In the genomic region with DNA sequence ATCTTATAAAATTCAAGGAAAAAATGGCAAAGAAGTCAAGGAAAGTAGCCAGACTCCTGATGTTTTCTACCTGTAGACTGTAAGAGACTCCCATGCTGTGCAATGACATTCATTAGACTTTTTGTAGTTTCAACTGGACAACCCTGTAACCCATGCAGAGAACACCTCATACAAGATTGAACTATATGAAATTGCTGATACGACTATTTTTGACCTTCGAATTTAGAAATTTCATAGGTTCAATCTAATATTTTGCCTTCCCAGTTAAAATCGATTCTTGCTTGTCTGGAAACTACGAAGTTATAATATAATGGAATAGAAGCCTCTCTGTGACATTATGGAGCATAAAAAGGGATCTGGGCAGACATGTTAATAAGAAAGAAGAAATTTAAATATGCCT, we compare ENCODE assay signal across 23 cellular contexts.
"Had no signal": no experiment of that assay in that cellular context is flagged by ENCODE, and none has a peak within 500 bp of the region (broad histone marks: within the 10 kb centered on the region; RNA-seq: fewer than 3 reads in every experiment).

No MANE protein-coding gene starts in this region.

- H3K9me3 ChIP-seq: esophagus muscularis mucosa, gastroesophageal sphincter, lower lobe of right lung, mucosa of descending colon had no signal

- ATAC-seq: foreskin keratinocyte, gastroesophageal sphincter, heart right ventricle, left cardiac atrium, left lung, left ventricle myocardium superior, lower lobe of right lung, mucosa of descending colon had no signal

- H3K4me1 ChIP-seq: esophagus muscularis mucosa, foreskin keratinocyte, gastroesophageal sphincter, heart right ventricle, left lung, lower lobe of right lung had no signal

- H3K36me3 ChIP-seq: esophagus muscularis mucosa, gastroesophageal sphincter, heart right ventricle, left lung, lower lobe of right lung had no signal

- H3K4me1 Mint-ChIP-seq: mesothelial cell of epicardium, naive B cell had no signal

- H3K4me3 Mint-ChIP-seq: mesothelial cell of epicardium, naive B cell had no signal

- H3K27me3 Mint-ChIP-seq: naive B cell had no signal

- H3K27me3 ChIP-seq: foreskin keratinocyte, gastroesophageal sphincter, left lung had no signal

- H3K27ac ChIP-seq: coronary artery, dorsolateral prefrontal cortex, esophagus muscularis mucosa, foreskin keratinocyte, gastroesophageal sphincter, heart right ventricle, left lung, lower lobe of right lung had no signal

- H3K4me3 ChIP-seq: coronary artery, dorsolateral prefrontal cortex, esophagus muscularis mucosa, gastroesophageal sphincter, heart right ventricle, left lung, lower lobe of right lung, mucosa of descending colon had no signal

- DNase-seq: dermis blood vessel endothelial cell; dorsolateral prefrontal cortex; effector CD4-positive, alpha-beta T cell; effector memory CD4-positive, alpha-beta T cell; foreskin keratinocyte; heart right ventricle; hippocampal formation; left cardiac atrium; left lung; left ventricle myocardium superior; lower lobe of right lung; mesenchymal stem cell; mucosa of descending colon; naive B cell had no signal

- FAIRE-seq: colon, endothelial cell of umbilical vein, frontal cortex, islet of Langerhans, keratinocyte had no signal

- H3K36me3 Mint-ChIP-seq: mesothelial cell of epicardium, naive B cell had no signal

- H3K27ac Mint-ChIP-seq: mesothelial cell of epicardium, naive B cell had no signal
